Comparison of ENCODE assay signal across 1 cellular context in the genomic region with DNA sequence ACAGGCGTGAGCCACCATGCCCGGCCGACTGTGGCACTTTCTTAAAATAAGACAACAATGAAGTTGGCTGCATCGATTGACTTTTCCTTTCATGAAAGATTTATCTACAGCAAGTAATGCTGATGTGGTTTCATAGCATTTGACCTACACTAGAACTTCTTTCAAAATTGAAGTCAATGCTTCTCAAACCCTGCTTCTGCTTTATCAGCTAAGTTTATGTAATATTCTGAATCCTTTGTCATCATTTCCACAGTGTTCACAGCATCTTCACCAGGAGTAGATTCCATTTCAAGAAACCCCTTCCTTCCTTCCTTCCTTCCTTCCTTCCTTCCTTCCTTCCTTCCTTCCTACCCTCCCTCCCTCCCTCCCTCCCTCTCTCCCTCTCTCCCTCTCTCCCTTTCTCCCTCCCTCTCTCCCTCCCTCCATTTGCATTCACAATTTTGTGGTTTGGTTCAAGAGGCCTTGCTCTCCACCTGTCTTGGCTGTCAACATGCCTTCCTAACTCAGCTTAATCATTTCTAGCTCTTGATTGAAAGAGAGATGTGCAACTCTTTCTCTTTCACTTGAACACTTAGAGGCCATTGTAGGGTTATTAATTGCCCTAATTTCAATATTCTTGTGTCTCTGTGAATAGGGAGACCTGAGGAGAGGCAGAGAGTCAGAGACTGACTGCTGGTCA.
TF ChIP-seq lines count a peak whose summit lies in the region.

No MANE protein-coding gene starts in this region.

TF ChIP-seq in HepG2, 621 proteins besides CTCF, POLR2A, EP300 and RAD21:
- TF ChIP-seq ZNF33B (CRISPR knock-in tag; IDR thresholded peaks at IDR 0.05): no peak
- peak; percentile 22 for TF ChIP-seq HNRNPK (IDR thresholded peaks at IDR 0.05; ENCODE audit: low read depth, low read length, poor library complexity, severe bottlenecking)
TF ChIP-seq in HepG2: peak in this region for 1.
